In genomic region chr7:105212236-105212635, GRCh38 we compare ENCODE assay signal across 20 cellular contexts.
"Had no signal": no experiment of that assay in that cellular context is flagged by ENCODE, and none has a peak within 500 bp of the region (broad histone marks: within the 10 kb centered on the region; RNA-seq: fewer than 3 reads in every experiment).

No MANE protein-coding gene starts in this region.

- H3K36me3 ChIP-seq: cardiac muscle cell, heart left ventricle, neural progenitor cell, prostate gland, suprapubic skin, tibial nerve had no signal

- H3K27me3 Mint-ChIP-seq: dendritic cell treated with granulocyte-macrophage colony-stimulating factor and Interleukin-4, amounts not matched to agents 40 ng/mL and 50 ng/mL, for 4 days; stimulated activated naive CD8-positive, alpha-beta T cell treated with anti-CD3 and anti-CD28 coated beads, Interleukin-15, amount 100 ng/mL, for 72 hours had no signal

- H3K9me3 Mint-ChIP-seq: activated T-cell treated with anti-CD3 and anti-CD28 coated beads, Interleukin-2, amount 50 U/mL, for 4 hours; activated T-helper 2 cell treated with anti-CD3 and anti-CD28 coated beads, Interferon-gamma antibody, Interleukin-2, Interleukin-4, amounts not matched to agents 10 μg/mL and 5 μg/mL and 100 μg/mL, durations not matched to agents 14 hours and 24 hours and 36 hours; dendritic cell treated with granulocyte-macrophage colony-stimulating factor and Interleukin-4, amounts not matched to agents 40 ng/mL and 50 ng/mL, for 4 days had no signal

- H3K9ac ChIP-seq: neural progenitor cell had no signal

- DNase-seq: activated CD4-positive, alpha-beta T cell treated with anti-CD3 and anti-CD28 coated beads for 4 hours; activated CD4-positive, alpha-beta T cell treated with anti-CD3 and anti-CD28 coated beads, Interleukin-2, amount 50 U/mL, for 48 hours; activated CD8-positive, alpha-beta memory T cell treated with anti-CD3 and anti-CD28 coated beads, Interleukin-2, amount 50 U/mL, for 48 hours; activated naive CD4-positive, alpha-beta T cell treated with Interleukin-2 at 50 U/mL for 16 hours; activated T-cell treated with anti-CD3 and anti-CD28 coated beads, Interleukin-2, amount 50 U/mL, for 4 hours; amygdala; body of pancreas; effector CD4-positive, alpha-beta T cell; heart left ventricle; stimulated activated CD4-positive, alpha-beta T cell treated with anti-CD3 and anti-CD28 coated beads, Interleukin-4, amount 100 ng/mL, for 4 hours; stimulated activated naive CD8-positive, alpha-beta T cell treated with anti-CD3 and anti-CD28 coated beads, Interleukin-15, amount 100 ng/mL, for 72 hours; T1000 had no signal

- H3K4me2 ChIP-seq: neural progenitor cell had no signal

- H3K4me3 ChIP-seq: body of pancreas, cardiac muscle cell, heart left ventricle, neural progenitor cell, prostate gland, suprapubic skin, tibial nerve had no signal

- H3K9me3 ChIP-seq: body of pancreas, heart left ventricle, prostate gland, suprapubic skin, tibial nerve had no signal

- H3K27ac Mint-ChIP-seq: activated T-helper 2 cell treated with anti-CD3 and anti-CD28 coated beads, Interferon-gamma antibody, Interleukin-2, Interleukin-4, amounts not matched to agents 10 μg/mL and 5 μg/mL and 100 μg/mL, durations not matched to agents 14 hours and 24 hours and 36 hours; neural progenitor cell; stimulated activated naive CD8-positive, alpha-beta T cell treated with anti-CD3 and anti-CD28 coated beads, Interleukin-15, amount 100 ng/mL, for 72 hours; WTC11 had no signal

- H3K27me3 ChIP-seq: body of pancreas, cardiac muscle cell, heart left ventricle, neural progenitor cell, suprapubic skin, tibial nerve had no signal

- ATAC-seq: activated T-cell treated with anti-CD3 and anti-CD28 coated beads, Interleukin-2, amount 50 U/mL, for 4 hours; body of pancreas; heart left ventricle; stimulated activated naive CD8-positive, alpha-beta T cell treated with anti-CD3 and anti-CD28 coated beads, Interleukin-15, amount 100 ng/mL, for 72 hours; WTC11 had no signal

- H3K4me1 ChIP-seq: prostate gland had no signal

- H3K27ac ChIP-seq: body of pancreas, cardiac muscle cell, heart left ventricle, neural progenitor cell, prostate gland, suprapubic skin, tibial nerve had no signal

- H2AFZ ChIP-seq: neural progenitor cell had no signal

- H3K4me3 Mint-ChIP-seq: activated T-cell treated with anti-CD3 and anti-CD28 coated beads, Interleukin-2, amount 50 U/mL, for 4 hours; dendritic cell treated with granulocyte-macrophage colony-stimulating factor and Interleukin-4, amounts not matched to agents 40 ng/mL and 50 ng/mL, for 4 days; neural progenitor cell; stimulated activated naive CD8-positive, alpha-beta T cell treated with anti-CD3 and anti-CD28 coated beads, Interleukin-15, amount 100 ng/mL, for 72 hours; WTC11 had no signal
